ENCODE assay signal across 10 cellular contexts in genomic region chr14:103108749-103109207, GRCh38. TPM values are rescaled to one million over a fixed set of nuclear protein-coding genes. Genes with fewer than 3 reads are reported as not detected.
DNase-seq lines count a peak whose midpoint lies in the region; ATAC-seq, FAIRE-seq and TF ChIP-seq lines count a peak whose summit lies in the region.
"Had no signal": no experiment of that assay in that cellular context is flagged by ENCODE, and none has a peak within 500 bp of the region (broad histone marks: within the 10 kb centered on the region; RNA-seq: fewer than 3 reads in every experiment).

No MANE protein-coding gene starts in this region.

- TF ChIP-seq POLR2A in HepG2 (IDR thresholded peaks at IDR 0.05; ENCODE audit: insufficient read depth in 1 of 2, low read depth in 2 of 2, low read length in 2 of 2) = no peak
- TF ChIP-seq POLR2A in testis (IDR thresholded peaks at IDR 0.05) = no peak

- H3K4me3 Mint-ChIP-seq in GM23338 = no peak overlapping the region
- H3K4me3 Mint-ChIP-seq: central memory CD8-positive, alpha-beta T cell; stimulated activated naive CD8-positive, alpha-beta T cell treated with anti-CD3 and anti-CD28 coated beads, Interleukin-15, Interleukin-2, amounts not matched to agents 100 ng/mL and 50 ng/mL, for 24 hours had no signal

- no TSS peak for BruUV-seq in HepG2 (replicated peaks; lab: Mats Ljungman, UMichigan)

- no peaks in the 10 kb centered on the region for H3K9me3 ChIP-seq in OCI-LY3 (ENCODE audit: insufficient read depth, low read length)
- no peaks in the 10 kb centered on the region for H3K9me3 ChIP-seq in HepG2 (ENCODE audit: low read length)
- H3K9me3 ChIP-seq in testis = no peaks in the 10 kb centered on the region

- no peak for FAIRE-seq in HepG2 (lab: Jason Lieb, UNC)

- H3K4me2 ChIP-seq in GM23338 (peak overlapping the region; percentile 57; the same call in 1 of the 2 replicates), OCI-LY3 (ENCODE audit: low read length) (peak overlapping the region; percentile 51), HepG2 (ENCODE audit: low read depth, low read length) (no peak overlapping the region)

- no peaks in the 10 kb centered on the region for H3K79me2 ChIP-seq in GM23338 (replicated peaks; ENCODE audit: insufficient read depth)
- no peaks in the 10 kb centered on the region for H3K79me2 ChIP-seq in OCI-LY3 (ENCODE audit: low read length)
- no peaks in the 10 kb centered on the region for H3K79me2 ChIP-seq in HepG2 (ENCODE audit: insufficient read depth, low read length)

- TF ChIP-seq RAD21 in HepG2 (CRISPR knock-in tag; IDR thresholded peaks at IDR 0.05) = no peak

- no peak for TF ChIP-seq CTCF in GM23338 (conservative IDR thresholded peaks at IDR 0.05; ENCODE audit: low read depth in 2 of 2)
- TF ChIP-seq CTCF in OCI-LY3 (IDR thresholded peaks at IDR 0.05; ENCODE audit: low read depth, low read length) = no peak
- TF ChIP-seq CTCF in HepG2 (CRISPR knock-in tag; IDR thresholded peaks at IDR 0.05) = no peak
- no peak for TF ChIP-seq CTCF in testis (IDR thresholded peaks at IDR 0.05)

- peaks cover 42% of the 10 kb centered on the region for H3K27me3 ChIP-seq in GM23338 (ENCODE audit: insufficient read depth)
- H3K27me3 ChIP-seq in OCI-LY3 (ENCODE audit: low read depth, low read length) = no peaks in the 10 kb centered on the region
- no peaks in the 10 kb centered on the region for H3K27me3 ChIP-seq in HepG2 (ENCODE audit: control insufficient read depth in 1 of 2, insufficient read depth in 2 of 2, low read length in 2 of 2)
- no peaks in the 10 kb centered on the region for H3K27me3 ChIP-seq in testis

- CTCF ChIA-PET in HepG2 (lab: Yijun Ruan, JAX; ENCODE audit: low intra/inter-chr PET ratio, low total read pairs) = no interaction called here

- H3K36me3 ChIP-seq in GM23338 (ENCODE audit: insufficient read depth) = no peaks in the 10 kb centered on the region
- H3K36me3 ChIP-seq in OCI-LY3 (replicated peaks; ENCODE audit: low read depth, low read length) = no peaks in the 10 kb centered on the region
- H3K36me3 ChIP-seq in HepG2 (replicated peaks in 1 of 2; ENCODE audit: control insufficient read depth in 1 of 2, insufficient read depth in 2 of 2, low read length in 2 of 2) = peaks cover 5 to 6% of the 10 kb centered on the region in 2 experiments; a peak in 2 of 5 replicates
- H3K36me3 ChIP-seq in testis (ENCODE audit: low read depth, missing control alignments) = no peaks in the 10 kb centered on the region

- 55% methylated on average over 7 of the region's 9 CpGs for WGBS in HepG2 (ENCODE audit: low lambda C conversion rate)
- 60 to 65% methylated on average over 5 to 8 of the region's 9 CpGs for WGBS in testis, 2 donors

- ATAC-seq in GM23338 (peak; percentile 1; the same call in 1 of the 3 replicates), HepG2 (no peak), GM21381 (IDR thresholded peaks at IDR 0.05; ENCODE audit: unreplicated experiment) (no peak)

- peaks cover 56% of the 10 kb centered on the region for H3K27me3 Mint-ChIP-seq in GM23338 (ENCODE audit: insufficient read depth, low read depth, poor library complexity)

- no peaks in the 10 kb centered on the region for H3K9me2 ChIP-seq in GM23338 (ENCODE audit: insufficient read depth)

- DNase-seq in EL = peak; percentile 79
- peak; percentile 61 for DNase-seq in GM23338 (ENCODE audit: low spot score)
- no peak for DNase-seq in HepG2 (ENCODE audit: low spot score)
- no peak for DNase-seq in testis
- DNase-seq in cerebellar nuclear complex (lab: John Stamatoyannopoulos, UW) = no peak
- DNase-seq in COLO829 (ENCODE audit: low spot score) = no peak

- H3K36me3 Mint-ChIP-seq in GM23338 (ENCODE audit: low read depth) = no peaks in the 10 kb centered on the region; the same call in 2 of the 3 replicates

- H3K27ac Mint-ChIP-seq in GM23338 = no peak overlapping the region
- H3K27ac Mint-ChIP-seq: stimulated activated naive CD8-positive, alpha-beta T cell treated with anti-CD3 and anti-CD28 coated beads, Interleukin-15, Interleukin-2, amounts not matched to agents 100 ng/mL and 50 ng/mL, for 24 hours had no signal

- no peaks in the 10 kb centered on the region for H3F3A ChIP-seq in GM23338 (replicated peaks; ENCODE audit: low read depth)

- intact Hi-C loops in HepG2 (cut with micrococcal nuclease; ENCODE audit: unreplicated experiment) = no loop called here
- intact Hi-C loops in testis (cut with DNase I; ENCODE audit: low total_unique reads) = loop anchor here (10.0 kb wide), 2 partner anchors 76 to 186 kb away; no protein-coding TSS in a partner anchor

- H3K27ac ChIP-seq in GM23338 (ENCODE audit: low read depth) = no peak overlapping the region
- H3K27ac ChIP-seq in OCI-LY3 (ENCODE audit: low read length) = peak overlapping the region; percentile 46
- no peak overlapping the region for H3K27ac ChIP-seq in HepG2 (ENCODE audit: extremely low read length, insufficient read depth, low read length)
- no peak overlapping the region for H3K27ac ChIP-seq in testis

- TF ChIP-seq EP300 in HepG2 (IDR thresholded peaks at IDR 0.05; ENCODE audit: low read depth in 2 of 2, low read length in 2 of 2) = no peak
- TF ChIP-seq EP300 in HepG2 (CRISPR knock-in tag; IDR thresholded peaks at IDR 0.05; ENCODE audit: borderline replicate concordance) = no peak

- peak overlapping the region; percentile 40 for H3K9ac ChIP-seq in OCI-LY3 (ENCODE audit: low read length)
- H3K9ac ChIP-seq in HepG2 (ENCODE audit: insufficient read depth, low read depth, low read length) = no peak overlapping the region

- H3K4me1 Mint-ChIP-seq in GM23338 = peaks cover 36% of the 10 kb centered on the region

- H3K9me3 Mint-ChIP-seq in GM23338 = no peaks in the 10 kb centered on the region; the same call in 2 of the 3 replicates
- H3K9me3 Mint-ChIP-seq: central memory CD8-positive, alpha-beta T cell; stimulated activated naive CD8-positive, alpha-beta T cell treated with anti-CD3 and anti-CD28 coated beads, Interleukin-15, Interleukin-2, amounts not matched to agents 100 ng/mL and 50 ng/mL, for 24 hours had no signal

- H2AFZ ChIP-seq in GM23338 (no peak overlapping the region), OCI-LY3 (ENCODE audit: low read depth, low read length) (no peak overlapping the region), HepG2 (ENCODE audit: low read length) (no peak overlapping the region)

- POLR2A ChIA-PET in HepG2 (lab: Yijun Ruan, JAX) = interaction anchor here (5.9 kb wide), 1 partner anchor 8 kb away, joined by 55 read pairs; no protein-coding TSS in a partner anchor

- 0 out of 2 replicates have a peak overlapping the region, but pooled peaks have one; percentile 23 for H3K4me3 ChIP-seq in GM23338
- 0 out of 2 replicates have a peak overlapping the region, but pooled peaks have one; percentile 12 for H3K4me3 ChIP-seq in OCI-LY3 (ENCODE audit: low read length)
- no peak overlapping the region for H3K4me3 ChIP-seq in HepG2 (replicated peaks in 1 of 3; ENCODE audit: insufficient read depth in 1 of 3, low read depth in 2 of 3, low read length in 3 of 3)
- H3K4me3 ChIP-seq in testis = no peak overlapping the region

- H4K20me1 ChIP-seq in GM23338 (replicated peaks; ENCODE audit: insufficient read depth) = no peaks in the 10 kb centered on the region
- H4K20me1 ChIP-seq in OCI-LY3 (ENCODE audit: insufficient read depth, low read length) = no peaks in the 10 kb centered on the region
- peaks cover 12% of the 10 kb centered on the region for H4K20me1 ChIP-seq in HepG2 (ENCODE audit: insufficient read depth, low read length)

- H3K4me1 ChIP-seq in GM23338 (ENCODE audit: insufficient read depth) (peaks cover 21% of the 10 kb centered on the region), OCI-LY3 (ENCODE audit: low read length) (peaks cover 82% of the 10 kb centered on the region), HepG2 (ENCODE audit: insufficient read depth, low read length) (peaks cover 92% of the 10 kb centered on the region), testis (peaks cover 26% of the 10 kb centered on the region)

- in situ Hi-C loops in HepG2 (cut with HindIII; ENCODE audit: extremely low pct_ligation_motif_present, low pct_unique_long_range_greater_than_20kb) = no loop called here

RNA-seq across cellular contexts. Expression of gene EXOC3L4, which starts 14.3 kb away (rescaled TPM):
- not detected in 2 replicates for total RNA-seq in GM23338 (2014; rRNA removed; shearing (Covaris generic))
- polyA plus RNA-seq in GM23338 (2016; fragmentation: Nextera tagmentation; extraction: Ambion mirVana) (not detected in 2 replicates), HepG2 (2011; rRNA removed) (11.8 and 21.2 TPM in 2 replicates), testis (ENCODE audit: insufficient read depth, low read depth, low replicate concordance) (2.4 TPM)
- total RNA-seq in HepG2 (2016; rRNA removed; fragmentation: Illumina TruSeq; extraction: Trizol) (11.3 and 27.0 TPM in 2 replicates), testis (1 to 10 TPM; 1.0 to 2.4 TPM)
- total RNA-seq in HepG2 (2016; cell fraction: cytosol; rRNA removed; fragmentation: Illumina TruSeq; extraction: Trizol; ENCODE audit: low read depth) = 6.3 and 6.7 TPM in 2 replicates
- 9.0 and 28.6 TPM in 2 replicates for total RNA-seq in HepG2 (2016; cell fraction: insoluble cytoplasmic fraction; rRNA removed; fragmentation: Illumina TruSeq; extraction: Trizol)
- total RNA-seq in HepG2 (2016; cell fraction: membrane; rRNA removed; fragmentation: Illumina TruSeq; extraction: Trizol) = 11.1 and 11.5 TPM in 2 replicates
- total RNA-seq in HepG2 (2016; cell fraction: nucleus; rRNA removed; fragmentation: Illumina TruSeq; extraction: Trizol) = 32.0 and 33.7 TPM in 2 replicates
- polyA plus RNA-seq in HepG2 (2011; cell fraction: cytosol; rRNA removed) = 10.4 and 15.5 TPM in 2 replicates
- 157 and 161 TPM in 2 replicates for polyA plus RNA-seq in HepG2 (2011; cell fraction: nucleus; rRNA removed)
- polyA plus RNA-seq in HepG2 (2012) = 12.5 and 20.1 TPM in 2 replicates
- polyA plus RNA-seq in HepG2 (2016; cell fraction: cytosol; fragmentation: Illumina TruSeq; extraction: Trizol; ENCODE audit: low read depth) = 4.1 and 4.2 TPM in 2 replicates
- polyA plus RNA-seq in HepG2 (2016; cell fraction: insoluble cytoplasmic fraction; fragmentation: Illumina TruSeq; extraction: Trizol; ENCODE audit: low read depth) = 7.6 and 10.6 TPM in 2 replicates
- 6.1 and 7.1 TPM in 2 replicates for polyA plus RNA-seq in HepG2 (2016; cell fraction: membrane; fragmentation: Illumina TruSeq; extraction: Trizol; ENCODE audit: low read depth)
- 105 and 107 TPM in 2 replicates for polyA plus RNA-seq in HepG2 (2016; cell fraction: nucleus; fragmentation: Illumina TruSeq; extraction: Trizol; ENCODE audit: insufficient read depth, low read depth)
- polyA minus RNA-seq in HepG2 (2011; rRNA and poly(A)+ RNA removed; ENCODE audit: low replicate concordance) = 0.28 and 10.1 TPM in 2 replicates
- polyA minus RNA-seq in HepG2 (2011; cell fraction: cytosol; rRNA and poly(A)+ RNA removed) = 3.4 and 5.3 TPM in 2 replicates
- 24.7 and 29.2 TPM in 2 replicates for polyA minus RNA-seq in HepG2 (2011; cell fraction: nucleus; rRNA and poly(A)+ RNA removed)

RNA-seq across cellular contexts. Expression of gene TNFAIP2, which starts 14.5 kb away (rescaled TPM):
- 9.8 and 14.1 TPM in 2 replicates for total RNA-seq in GM23338 (2014; rRNA removed; shearing (Covaris generic))
- polyA plus RNA-seq in GM23338 (2016; fragmentation: Nextera tagmentation; extraction: Ambion mirVana) (9.9 and 10.1 TPM in 2 replicates), HepG2 (2011; rRNA removed) (0.91 and 1.5 TPM in 2 replicates), testis (ENCODE audit: insufficient read depth, low read depth, low replicate concordance) (92.8 TPM)
- total RNA-seq in HepG2 (2016; rRNA removed; fragmentation: Illumina TruSeq; extraction: Trizol) (0.45 and 0.46 TPM in 2 replicates), testis (10 to 100 TPM; 44.9 to 51.8 TPM)
- total RNA-seq in HepG2 (2016; cell fraction: cytosol; rRNA removed; fragmentation: Illumina TruSeq; extraction: Trizol; ENCODE audit: low read depth) = not detected in 2 replicates
- total RNA-seq in HepG2 (2016; cell fraction: insoluble cytoplasmic fraction; rRNA removed; fragmentation: Illumina TruSeq; extraction: Trizol) = 0.45 and 0.67 TPM in 2 replicates
- total RNA-seq in HepG2 (2016; cell fraction: membrane; rRNA removed; fragmentation: Illumina TruSeq; extraction: Trizol) = 0.31 and 0.40 TPM in 2 replicates
- total RNA-seq in HepG2 (2016; cell fraction: nucleus; rRNA removed; fragmentation: Illumina TruSeq; extraction: Trizol) = 0.34 and 0.94 TPM in 2 replicates
- polyA plus RNA-seq in HepG2 (2011; cell fraction: cytosol; rRNA removed) = 0.28 and 0.81 TPM in 2 replicates
- 7.5 and 18.0 TPM in 2 replicates for polyA plus RNA-seq in HepG2 (2011; cell fraction: nucleus; rRNA removed)
- polyA plus RNA-seq in HepG2 (2012) = 0.36 and 0.61 TPM in 2 replicates
- not detected in 2 replicates for polyA plus RNA-seq in HepG2 (2016; cell fraction: cytosol; fragmentation: Illumina TruSeq; extraction: Trizol; ENCODE audit: low read depth)
- 0.16 and 0.42 TPM in 2 replicates for polyA plus RNA-seq in HepG2 (2016; cell fraction: insoluble cytoplasmic fraction; fragmentation: Illumina TruSeq; extraction: Trizol; ENCODE audit: low read depth)
- polyA plus RNA-seq in HepG2 (2016; cell fraction: membrane; fragmentation: Illumina TruSeq; extraction: Trizol; ENCODE audit: low read depth) = 0.18 and 0.23 TPM in 2 replicates
- 0.83 and 1.8 TPM in 2 replicates for polyA plus RNA-seq in HepG2 (2016; cell fraction: nucleus; fragmentation: Illumina TruSeq; extraction: Trizol; ENCODE audit: insufficient read depth, low read depth)
- 2.4 and 123 TPM in 2 replicates for polyA minus RNA-seq in HepG2 (2011; rRNA and poly(A)+ RNA removed; ENCODE audit: low replicate concordance)
- 0.79 and 1.2 TPM in 2 replicates for polyA minus RNA-seq in HepG2 (2011; cell fraction: cytosol; rRNA and poly(A)+ RNA removed)
- 1.5 and 2.1 TPM in 2 replicates for polyA minus RNA-seq in HepG2 (2011; cell fraction: nucleus; rRNA and poly(A)+ RNA removed)

RNA-seq across cellular contexts. Expression of gene LBHD2, which starts 24.8 kb away (rescaled TPM):
- not detected in 2 replicates for total RNA-seq in GM23338 (2014; rRNA removed; shearing (Covaris generic))
- polyA plus RNA-seq in GM23338 (2016; fragmentation: Nextera tagmentation; extraction: Ambion mirVana) (not detected in 2 replicates), HepG2 (2011; rRNA removed) (0.67 and 0.95 TPM in 2 replicates), testis (ENCODE audit: insufficient read depth, low read depth, low replicate concordance) (3.9 TPM)
- total RNA-seq in HepG2 (2016; rRNA removed; fragmentation: Illumina TruSeq; extraction: Trizol) (0.72 and 1.00 TPM in 2 replicates), testis (1 to 10 TPM; 1.9 to 5.6 TPM)
- 2.3 and 2.8 TPM in 2 replicates for total RNA-seq in HepG2 (2016; cell fraction: cytosol; rRNA removed; fragmentation: Illumina TruSeq; extraction: Trizol; ENCODE audit: low read depth)
- total RNA-seq in HepG2 (2016; cell fraction: insoluble cytoplasmic fraction; rRNA removed; fragmentation: Illumina TruSeq; extraction: Trizol) = 0.37 and 0.39 TPM in 2 replicates
- 1.1 and 4.0 TPM in 2 replicates for total RNA-seq in HepG2 (2016; cell fraction: membrane; rRNA removed; fragmentation: Illumina TruSeq; extraction: Trizol)
- total RNA-seq in HepG2 (2016; cell fraction: nucleus; rRNA removed; fragmentation: Illumina TruSeq; extraction: Trizol) = not detected in 2 replicates
- polyA plus RNA-seq in HepG2 (2011; cell fraction: cytosol; rRNA removed) = 0.85 and 2.1 TPM in 2 replicates
- polyA plus RNA-seq in HepG2 (2011; cell fraction: nucleus; rRNA removed) = 0.64 and 1.0 TPM in 2 replicates
- 0.40 and 0.72 TPM in 2 replicates for polyA plus RNA-seq in HepG2 (2012)
- 2.9 and 3.8 TPM in 2 replicates for polyA plus RNA-seq in HepG2 (2016; cell fraction: cytosol; fragmentation: Illumina TruSeq; extraction: Trizol; ENCODE audit: low read depth)
- 0.36 and 0.88 TPM in 2 replicates for polyA plus RNA-seq in HepG2 (2016; cell fraction: insoluble cytoplasmic fraction; fragmentation: Illumina TruSeq; extraction: Trizol; ENCODE audit: low read depth)
- polyA plus RNA-seq in HepG2 (2016; cell fraction: membrane; fragmentation: Illumina TruSeq; extraction: Trizol; ENCODE audit: low read depth) = 0.86 and 1.1 TPM in 2 replicates
- polyA plus RNA-seq in HepG2 (2016; cell fraction: nucleus; fragmentation: Illumina TruSeq; extraction: Trizol; ENCODE audit: insufficient read depth, low read depth) = 0.73 and 0.75 TPM in 2 replicates
- polyA minus RNA-seq in HepG2 (2011; rRNA and poly(A)+ RNA removed; ENCODE audit: low replicate concordance) = 0.30 TPM in 1 of 2 replicates, not detected in the other
- polyA minus RNA-seq in HepG2 (2011; cell fraction: cytosol; rRNA and poly(A)+ RNA removed) = not detected in 2 replicates
- polyA minus RNA-seq in HepG2 (2011; cell fraction: nucleus; rRNA and poly(A)+ RNA removed) = not detected in 2 replicates

RNA-seq across cellular contexts. Expression of gene CDC42BPB, which starts 51.4 kb away (rescaled TPM):
- 97.4 and 127 TPM in 2 replicates for total RNA-seq in GM23338 (2014; rRNA removed; shearing (Covaris generic))
- polyA plus RNA-seq in GM23338 (2016; fragmentation: Nextera tagmentation; extraction: Ambion mirVana) (12.3 and 13.5 TPM in 2 replicates), HepG2 (2011; rRNA removed) (32.3 and 33.3 TPM in 2 replicates), testis (ENCODE audit: insufficient read depth, low read depth, low replicate concordance) (90.3 TPM)
- total RNA-seq in HepG2 (2016; rRNA removed; fragmentation: Illumina TruSeq; extraction: Trizol) (19.7 and 20.2 TPM in 2 replicates), testis (100 to 1,000 TPM; 201 to 216 TPM)
- 5.5 and 5.6 TPM in 2 replicates for total RNA-seq in HepG2 (2016; cell fraction: cytosol; rRNA removed; fragmentation: Illumina TruSeq; extraction: Trizol; ENCODE audit: low read depth)
- 15.3 and 20.6 TPM in 2 replicates for total RNA-seq in HepG2 (2016; cell fraction: insoluble cytoplasmic fraction; rRNA removed; fragmentation: Illumina TruSeq; extraction: Trizol)
- 7.4 and 7.9 TPM in 2 replicates for total RNA-seq in HepG2 (2016; cell fraction: membrane; rRNA removed; fragmentation: Illumina TruSeq; extraction: Trizol)
- total RNA-seq in HepG2 (2016; cell fraction: nucleus; rRNA removed; fragmentation: Illumina TruSeq; extraction: Trizol) = 21.4 and 24.6 TPM in 2 replicates
- polyA plus RNA-seq in HepG2 (2011; cell fraction: cytosol; rRNA removed) = 14.7 and 18.8 TPM in 2 replicates
- 82.2 and 87.0 TPM in 2 replicates for polyA plus RNA-seq in HepG2 (2011; cell fraction: nucleus; rRNA removed)
- 23.1 and 30.9 TPM in 2 replicates for polyA plus RNA-seq in HepG2 (2012)
- 0.78 and 1.0 TPM in 2 replicates for polyA plus RNA-seq in HepG2 (2016; cell fraction: cytosol; fragmentation: Illumina TruSeq; extraction: Trizol; ENCODE audit: low read depth)
- 10.5 and 14.1 TPM in 2 replicates for polyA plus RNA-seq in HepG2 (2016; cell fraction: insoluble cytoplasmic fraction; fragmentation: Illumina TruSeq; extraction: Trizol; ENCODE audit: low read depth)
- polyA plus RNA-seq in HepG2 (2016; cell fraction: membrane; fragmentation: Illumina TruSeq; extraction: Trizol; ENCODE audit: low read depth) = 3.0 and 3.4 TPM in 2 replicates
- 45.7 and 47.5 TPM in 2 replicates for polyA plus RNA-seq in HepG2 (2016; cell fraction: nucleus; fragmentation: Illumina TruSeq; extraction: Trizol; ENCODE audit: insufficient read depth, low read depth)
- polyA minus RNA-seq in HepG2 (2011; rRNA and poly(A)+ RNA removed; ENCODE audit: low replicate concordance) = 93.6 and 143 TPM in 2 replicates
- 23.7 and 25.9 TPM in 2 replicates for polyA minus RNA-seq in HepG2 (2011; cell fraction: cytosol; rRNA and poly(A)+ RNA removed)
- polyA minus RNA-seq in HepG2 (2011; cell fraction: nucleus; rRNA and poly(A)+ RNA removed) = 38.8 and 39.3 TPM in 2 replicates

Comparison
In these comparisons a context has a peak if more than half of its experiments do, and no peak if none do; other contexts are left out.
1. DNase-seq: peak in EL (single experiment) and GM23338 (single experiment); none in HepG2 (single experiment), testis (single experiment), cerebellar nuclear complex (0 of 2) and COLO829 (single experiment).
2. H3K4me3 ChIP-seq: peak in GM23338 (single experiment) and OCI-LY3 (single experiment); none in HepG2 (0 of 3) and testis (0 of 2).